ENCODE assay signal across 1 cellular context in genomic region chr18:62521082-62521481, GRCh38.
TF ChIP-seq lines count a peak whose summit lies in the region.

No MANE protein-coding gene starts in this region.

TF ChIP-seq in A549, 52 proteins besides CTCF, POLR2A, EP300 and RAD21 (continued from another document):
- TF ChIP-seq, protein P1, sequence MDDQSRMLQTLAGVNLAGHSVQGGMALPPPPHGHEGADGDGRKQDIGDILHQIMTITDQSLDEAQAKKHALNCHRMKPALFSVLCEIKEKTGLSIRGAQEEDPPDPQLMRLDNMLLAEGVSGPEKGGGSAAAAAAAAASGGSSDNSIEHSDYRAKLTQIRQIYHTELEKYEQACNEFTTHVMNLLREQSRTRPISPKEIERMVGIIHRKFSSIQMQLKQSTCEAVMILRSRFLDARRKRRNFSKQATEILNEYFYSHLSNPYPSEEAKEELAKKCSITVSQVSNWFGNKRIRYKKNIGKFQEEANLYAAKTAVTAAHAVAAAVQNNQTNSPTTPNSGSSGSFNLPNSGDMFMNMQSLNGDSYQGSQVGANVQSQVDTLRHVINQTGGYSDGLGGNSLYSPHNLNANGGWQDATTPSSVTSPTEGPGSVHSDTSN (IDR thresholded peaks at IDR 0.05), result no peak
- TF ChIP-seq RFX5 (IDR thresholded peaks at IDR 0.05), result no peak
- no peak for TF ChIP-seq JUNB (IDR thresholded peaks at IDR 0.05)
